Comparison of ENCODE assay signal across 16 cellular contexts in the genomic region with DNA sequence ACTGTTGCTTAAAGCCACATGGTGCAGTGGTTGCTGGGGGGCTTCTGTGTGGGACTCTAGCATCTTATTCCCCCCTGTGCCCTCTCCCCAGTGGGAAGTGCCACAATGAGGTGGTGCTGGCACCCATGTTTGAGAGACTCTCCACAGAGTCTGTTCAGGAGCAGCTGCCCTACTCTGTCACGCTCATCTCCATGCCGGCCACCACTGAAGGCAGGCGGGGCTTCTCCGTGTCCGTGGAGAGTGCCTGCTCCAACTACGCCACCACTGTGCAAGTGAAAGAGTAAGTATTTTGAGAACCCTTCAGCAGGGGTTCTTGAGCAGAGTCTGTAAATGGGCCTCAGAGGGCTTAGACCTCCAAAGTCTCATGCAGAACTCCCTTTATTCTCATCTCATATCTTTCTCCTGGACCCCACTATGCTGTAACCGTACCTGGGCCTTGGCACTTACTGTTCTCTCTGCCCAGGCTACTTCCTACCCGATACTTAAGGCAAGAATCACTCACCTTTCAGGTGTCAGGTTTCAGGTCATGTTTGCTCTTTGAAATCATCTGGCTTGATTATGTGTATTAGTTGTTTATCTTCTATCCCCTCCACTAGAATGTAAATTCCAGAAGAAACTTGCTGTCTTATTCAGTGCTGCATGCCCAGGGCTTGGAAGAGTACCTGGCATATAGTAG.
"Had no signal": no experiment of that assay in that cellular context is flagged by ENCODE, and none has a peak within 500 bp of the region (broad histone marks: within the 10 kb centered on the region; RNA-seq: fewer than 3 reads in every experiment).

No MANE protein-coding gene starts in this region.

- H3K9me3 ChIP-seq: adrenal gland had no signal

- DNase-seq: activated CD4-positive, alpha-beta T cell treated with anti-CD3 and anti-CD28 coated beads for 1 hour; activated CD4-positive, alpha-beta T cell treated with anti-CD3 and anti-CD28 coated beads, Interleukin-2, amount 50 U/mL, for 4 hours; activated effector memory CD4-positive, alpha-beta T cell treated with Interleukin-2 at 50 U/mL for 16 hours; activated T-cell treated with anti-CD3 and anti-CD28 coated beads for 4 hours; adrenal gland; kidney; left ventricle myocardium superior; mesenchymal stem cell; retina; T-helper 9 cell had no signal

- H3K27me3 Mint-ChIP-seq: activated naive CD4-positive, alpha-beta T cell treated with anti-CD3 and anti-CD28 coated beads, Interleukin-2, amount 50 U/mL, for 24 hours; natural killer cell treated with Interleukin-12 subunit alpha and Interleukin-12 subunit beta and Interleukin-15 and Interleukin-18, amount 100 ng/mL, for 72 hours; stimulated activated memory B cell treated with anti-CD40 and anti-IgM and Interleukin-4, amounts not matched to agents 10 μg/mL and 1 μg/mL and 100 μg/mL, for 72 hours had no signal

- H3K4me3 ChIP-seq: adrenal gland, cardiac muscle cell, hepatocyte had no signal

- H3K4me1 ChIP-seq: adrenal gland had no signal

- H3K4me3 Mint-ChIP-seq: activated naive CD4-positive, alpha-beta T cell treated with anti-CD3 and anti-CD28 coated beads, Interleukin-2, amount 50 U/mL, for 24 hours; natural killer cell treated with Interleukin-12 subunit alpha and Interleukin-12 subunit beta and Interleukin-15 and Interleukin-18, amount 100 ng/mL, for 72 hours; stimulated activated memory B cell treated with anti-CD40 and anti-IgM and Interleukin-4, amounts not matched to agents 10 μg/mL and 1 μg/mL and 100 μg/mL, for 72 hours had no signal

- H3K27ac ChIP-seq: adrenal gland, cardiac muscle cell, hepatocyte had no signal

- H3K27me3 ChIP-seq: adrenal gland, cardiac muscle cell, hepatocyte had no signal

- ATAC-seq: esophagus mucosa; left ventricle myocardium superior; stimulated activated memory B cell treated with anti-CD40 and anti-IgM and Interleukin-4, amounts not matched to agents 10 μg/mL and 1 μg/mL and 100 μg/mL, for 72 hours had no signal

- H3K9me3 Mint-ChIP-seq: activated naive CD4-positive, alpha-beta T cell treated with anti-CD3 and anti-CD28 coated beads, Interleukin-2, amount 50 U/mL, for 24 hours; natural killer cell treated with Interleukin-12 subunit alpha and Interleukin-12 subunit beta and Interleukin-15 and Interleukin-18, amount 100 ng/mL, for 72 hours; stimulated activated memory B cell treated with anti-CD40 and anti-IgM and Interleukin-4, amounts not matched to agents 10 μg/mL and 1 μg/mL and 100 μg/mL, for 72 hours had no signal

- H3K27ac Mint-ChIP-seq: stimulated activated memory B cell treated with anti-CD40 and anti-IgM and Interleukin-4, amounts not matched to agents 10 μg/mL and 1 μg/mL and 100 μg/mL, for 72 hours had no signal
